Comparison of ENCODE assay signal across 33 cellular contexts in the genomic region with DNA sequence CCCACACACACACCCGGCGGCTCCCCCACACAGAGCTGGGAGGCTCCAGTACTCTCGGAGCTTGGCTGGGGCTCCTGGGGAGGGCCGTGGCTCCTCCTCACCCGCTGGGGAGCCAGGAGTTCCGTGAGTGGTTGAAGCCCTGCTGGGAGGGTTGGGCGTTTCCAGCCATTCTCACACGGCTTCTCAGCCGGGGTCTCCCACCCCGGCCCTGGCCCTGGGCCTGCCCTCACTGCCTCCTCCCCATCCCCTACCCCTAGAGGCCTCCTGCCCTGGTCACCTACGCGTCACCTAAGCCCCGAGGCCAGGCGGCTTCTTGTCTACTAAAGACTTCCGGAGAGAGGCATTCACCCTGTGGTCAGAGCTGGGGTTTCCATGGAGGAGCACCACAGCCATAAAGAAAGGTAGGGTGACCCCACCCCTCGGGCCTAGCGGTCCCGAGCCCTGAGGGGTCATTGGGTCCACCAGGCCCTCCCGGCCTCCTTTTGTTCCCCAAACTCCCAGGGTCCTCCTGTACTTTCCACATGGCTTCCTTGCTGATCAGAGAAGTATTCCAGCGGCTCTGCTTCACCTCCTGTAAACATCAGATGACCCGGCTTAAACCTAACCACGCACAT.
A peak's percentile ranks its signal among the peaks of the same experiment; 100 is the strongest.
DNase-seq lines count a peak whose midpoint lies in the region; ATAC-seq and TF ChIP-seq lines count a peak whose summit lies in the region.
"Had no signal": no experiment of that assay in that cellular context is flagged by ENCODE, and none has a peak within 500 bp of the region (broad histone marks: within the 10 kb centered on the region; RNA-seq: fewer than 3 reads in every experiment).

No MANE protein-coding gene starts in this region.

- H4K5ac ChIP-seq in mesendoderm (ENCODE audit: low read length), result no peak overlapping the region

- no peak overlapping the region for H3K4me2 ChIP-seq in mesendoderm (ENCODE audit: low read length)
- H3K4me2 ChIP-seq: KMS-11 had no signal

- H4K8ac ChIP-seq in mesendoderm (ENCODE audit: low read depth, low read length), result no peak overlapping the region

- no peak overlapping the region for H3K9ac ChIP-seq in mesendoderm (ENCODE audit: low read length)
- H3K9ac ChIP-seq: KMS-11 had no signal

- H3K36me3 ChIP-seq in Panc1 (ENCODE audit: control insufficient read depth, insufficient read depth, low read length) (no peaks in the 10 kb centered on the region), mesendoderm (ENCODE audit: control insufficient read depth, insufficient read depth, low read length) (no peaks in the 10 kb centered on the region), stomach (no peaks in the 10 kb centered on the region)
- H3K36me3 ChIP-seq: gastroesophageal sphincter, MG63, Peyer's patch, sigmoid colon, upper lobe of left lung had no signal

- H3K27me3 Mint-ChIP-seq in activated T-helper 17 cell treated with anti-CD3 and anti-CD28 coated beads, Interleukin-2, amount 50 U/mL, for 72 hours, result peaks cover 22% of the 10 kb centered on the region

- no peak overlapping the region for H3K56ac ChIP-seq in mesendoderm (ENCODE audit: low read length)

- H2BK5ac ChIP-seq in mesendoderm (ENCODE audit: low read length), result no peak overlapping the region

- in situ Hi-C loops in Panc1 (cut with HindIII; ENCODE audit: low pct_unique_long_range_greater_than_20kb, low sequenced_read_pairs), result no loop called here

- H3K79me2 ChIP-seq in mesendoderm (ENCODE audit: control insufficient read depth, insufficient read depth, low read length), result no peaks in the 10 kb centered on the region

- intact Hi-C loops in Panc1 (cut with micrococcal nuclease; ENCODE audit: unreplicated experiment) (loop anchor here (5.0 kb wide), 1 partner anchor 473 kb away; no protein-coding TSS in a partner anchor), stomach (cut with DNase I; ENCODE audit: low total_unique reads) (no loop called here)

- H2BK15ac ChIP-seq in mesendoderm (replicated peaks; ENCODE audit: low read depth), result no peak overlapping the region

- no peak for TF ChIP-seq POLR2A in stomach (IDR thresholded peaks at IDR 0.05)

- BruUV-seq in Panc1 (replicated peaks; lab: Mats Ljungman, UMichigan), result no TSS peak

- ATAC-seq in Panc1, result peak; percentile 43
- ATAC-seq in GM19455 (IDR thresholded peaks at IDR 0.05; ENCODE audit: unreplicated experiment), result no peak
- ATAC-seq in activated T-helper 17 cell treated with anti-CD3 and anti-CD28 coated beads, Interleukin-2, amount 50 U/mL, for 72 hours (replicated peaks), result no peak
- ATAC-seq: activated CD4-positive, alpha-beta T cell treated with anti-CD3 and anti-CD28 coated beads for 36 hours; activated CD8-positive, alpha-beta T cell treated with anti-CD3 and anti-CD28 coated beads for 36 hours; gastroesophageal sphincter; left colon had no signal

- peaks cover 4% of the 10 kb centered on the region for H3K4me1 ChIP-seq in Panc1 (ENCODE audit: control insufficient read depth, insufficient read depth, low read length)
- no peaks in the 10 kb centered on the region for H3K4me1 ChIP-seq in mesendoderm (ENCODE audit: control insufficient read depth, low read depth, low read length)
- no peaks in the 10 kb centered on the region for H3K4me1 ChIP-seq in stomach
- H3K4me1 ChIP-seq: gastroesophageal sphincter, sigmoid colon had no signal

- no peaks in the 10 kb centered on the region for H3K36me3 Mint-ChIP-seq in activated T-helper 17 cell treated with anti-CD3 and anti-CD28 coated beads, Interleukin-2, amount 50 U/mL, for 72 hours (ENCODE audit: low read depth)
- H3K36me3 Mint-ChIP-seq: immature natural killer cell had no signal

- H3K4ac ChIP-seq in mesendoderm (ENCODE audit: low read depth, low read length), result no peak overlapping the region

- H3K4me1 Mint-ChIP-seq in activated T-helper 17 cell treated with anti-CD3 and anti-CD28 coated beads, Interleukin-2, amount 50 U/mL, for 72 hours, result no peaks in the 10 kb centered on the region
- H3K4me1 Mint-ChIP-seq: activated CD4-positive, alpha-beta T cell treated with anti-CD3 and anti-CD28 coated beads for 36 hours; immature natural killer cell had no signal

- H3K9me3 Mint-ChIP-seq in activated T-helper 17 cell treated with anti-CD3 and anti-CD28 coated beads, Interleukin-2, amount 50 U/mL, for 72 hours, result no peaks in the 10 kb centered on the region
- H3K9me3 Mint-ChIP-seq: activated CD8-positive, alpha-beta T cell treated with anti-CD3 and anti-CD28 coated beads for 36 hours; activated T-helper 2 cell treated with anti-CD3 and anti-CD28 coated beads, Interferon-gamma antibody, Interleukin-2, Interleukin-4, amounts not matched to agents 10 μg/mL and 5 μg/mL and 100 μg/mL, durations not matched to agents 14 hours and 24 hours and 36 hours had no signal

- TF ChIP-seq EP300 in stomach (IDR thresholded peaks at IDR 0.05), result no peak

- POLR2A ChIA-PET in Panc1 (lab: Charles Lee), result no interaction called here

- CTCF ChIA-PET in Panc1 (lab: Charles Lee), result no interaction called here

- no peak overlapping the region for H3K23ac ChIP-seq in mesendoderm (ENCODE audit: low read length)

- no peak for TF ChIP-seq CTCF in Panc1 (IDR thresholded peaks at IDR 0.05)
- TF ChIP-seq CTCF in stomach (IDR thresholded peaks at IDR 0.05), result no peak

- DNase-seq in NCI-H526 (lab: John Stamatoyannopoulos, UW) (peak; percentile 22 to 69), NCI-H526 treated with DMSO at 0.1 percent for 48 hours (lab: John Stamatoyannopoulos, UW) (no peak), Panc1 (ENCODE audit: low read depth, low spot score) (no peak), mesendoderm (peak; percentile 7), stomach (peak; percentile 38), NCI-H2227 (lab: John Stamatoyannopoulos, UW; ENCODE audit: unreplicated experiment) (no peak)
- DNase-seq: activated CD4-positive, alpha-beta T cell treated with anti-CD3 and anti-CD28 coated beads for 36 hours; activated CD8-positive, alpha-beta T cell treated with anti-CD3 and anti-CD28 coated beads for 36 hours; activated naive CD4-positive, alpha-beta T cell treated with anti-CD3 and anti-CD28 coated beads, Interleukin-2, amount 50 U/mL, for 16 hours; amniotic stem cell; COR-L47; DMS79 treated with DMSO at 0.1 percent for 48 hours; effector CD4-positive, alpha-beta T cell; hypothalamus; immature natural killer cell; left colon; MG63; NCI-H1105 treated with DMSO at 0.1 percent for 48 hours; NCI-H187 treated with DMSO at 0.1 percent for 48 hours; posterior cingulate gyrus; SHP77 treated with DMSO at 0.1 percent for 48 hours; sigmoid colon; stimulated activated CD4-positive, alpha-beta T cell treated with anti-CD3 and anti-CD28 coated beads, Interleukin-4, amount 100 ng/mL, for 4 hours; substantia nigra; T-helper 9 cell had no signal

- no peak overlapping the region for H3K18ac ChIP-seq in mesendoderm (ENCODE audit: low read length)

- H2AK5ac ChIP-seq in mesendoderm (ENCODE audit: low read length), result no peak overlapping the region

- H3K9me3 ChIP-seq in Panc1 (ENCODE audit: control insufficient read depth, insufficient read depth, low read depth, low read length) (no peaks in the 10 kb centered on the region), stomach (no peaks in the 10 kb centered on the region)
- H3K9me3 ChIP-seq: gastroesophageal sphincter, MG63, Peyer's patch, sigmoid colon, upper lobe of left lung had no signal

- H3K79me1 ChIP-seq in mesendoderm (ENCODE audit: low read length), result no peaks in the 10 kb centered on the region

- peak overlapping the region in 1 of 2 experiments; percentile 4; a peak in 1 of 4 replicates for H3K4me3 ChIP-seq in Panc1 (ENCODE audit: low read depth in 2 of 2, low read length in 2 of 2)
- no peak overlapping the region for H3K4me3 ChIP-seq in mesendoderm (ENCODE audit: low read length)
- H3K4me3 ChIP-seq in stomach, result peak overlapping the region in 1 of 4 donors; percentile 33
- H3K4me3 ChIP-seq: gastroesophageal sphincter, MG63, Peyer's patch, sigmoid colon, upper lobe of left lung had no signal

- H3K4me3 Mint-ChIP-seq in activated T-helper 17 cell treated with anti-CD3 and anti-CD28 coated beads, Interleukin-2, amount 50 U/mL, for 72 hours, result no peak overlapping the region
- H3K4me3 Mint-ChIP-seq: activated CD4-positive, alpha-beta T cell treated with anti-CD3 and anti-CD28 coated beads for 36 hours; activated CD8-positive, alpha-beta T cell treated with anti-CD3 and anti-CD28 coated beads for 36 hours; immature natural killer cell had no signal

- no peak overlapping the region for H2BK120ac ChIP-seq in mesendoderm (ENCODE audit: low read depth, low read length)

- H3K27ac ChIP-seq in Panc1 (ENCODE audit: low read length), result no peak overlapping the region
- H3K27ac ChIP-seq in mesendoderm (ENCODE audit: low read depth, low read length), result no peak overlapping the region
- H3K27ac ChIP-seq in stomach, result peak overlapping the region in 1 of 5 donors; percentile 54
- H3K27ac ChIP-seq: C4-2B, gastroesophageal sphincter, KMS-11, sigmoid colon, upper lobe of left lung had no signal

- no peak overlapping the region for H3K27ac Mint-ChIP-seq in activated T-helper 17 cell treated with anti-CD3 and anti-CD28 coated beads, Interleukin-2, amount 50 U/mL, for 72 hours
- H3K27ac Mint-ChIP-seq: activated CD4-positive, alpha-beta T cell treated with anti-CD3 and anti-CD28 coated beads for 36 hours; activated CD8-positive, alpha-beta T cell treated with anti-CD3 and anti-CD28 coated beads for 36 hours; activated T-helper 2 cell treated with anti-CD3 and anti-CD28 coated beads, Interferon-gamma antibody, Interleukin-2, Interleukin-4, amounts not matched to agents 10 μg/mL and 5 μg/mL and 100 μg/mL, durations not matched to agents 14 hours and 24 hours and 36 hours; immature natural killer cell had no signal

- H3K27me3 ChIP-seq in Panc1 (ENCODE audit: control insufficient read depth, insufficient read depth, low read length) (peaks cover 15% of the 10 kb centered on the region), mesendoderm (ENCODE audit: insufficient read depth, low read length, poor library complexity) (no peaks in the 10 kb centered on the region), stomach (peaks cover 0 to 15% (median 0%) of the 10 kb centered on the region in 3 donors)
- H3K27me3 ChIP-seq: MG63, Peyer's patch, sigmoid colon, upper lobe of left lung had no signal

- no CpG with 5 or more reads among the region's 22 CpGs for WGBS in mesendoderm (ENCODE audit: extremely low coverage, insufficient coverage, low lambda C conversion rate)
- WGBS in stomach, 5 donors, result 63 to 90% (median 71%) methylated on average over 16 to 22 of the region's 22 CpGs

Comparison
In these comparisons a context has a peak if more than half of its experiments do, and no peak if none do; other contexts are left out.
1. DNase-seq: peak in NCI-H526 (2 of 2), mesendoderm (single experiment) and stomach (single experiment); none in NCI-H526 treated with DMSO at 0.1 percent for 48 hours (single experiment), Panc1 (single experiment) and NCI-H2227 (single experiment).